21 cellular contexts compared by ENCODE assay signal in the genomic region with DNA sequence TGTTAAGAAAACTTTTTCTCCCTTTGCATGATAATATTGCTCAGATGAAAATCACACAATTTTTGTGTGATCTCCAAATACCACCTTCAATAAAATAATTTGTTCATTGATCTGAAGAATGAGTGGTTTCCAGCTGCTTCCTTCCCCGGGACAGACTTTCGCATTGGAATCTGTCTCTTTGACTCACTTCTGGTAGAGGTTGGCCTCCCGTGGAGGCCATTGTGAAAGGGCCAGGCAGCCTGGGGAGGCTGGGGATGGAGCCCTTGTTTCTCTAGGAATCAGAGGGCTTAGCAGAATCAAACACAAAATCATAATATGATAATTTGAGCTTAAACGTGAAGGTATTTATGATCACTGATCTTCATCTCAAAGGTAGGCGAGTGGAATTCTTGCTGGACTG.
A peak's percentile ranks its signal among the peaks of the same experiment; 100 is the strongest.
DNase-seq lines count a peak whose midpoint lies in the region; ATAC-seq and TF ChIP-seq lines count a peak whose summit lies in the region.
"Had no signal": no experiment of that assay in that cellular context is flagged by ENCODE, and none has a peak within 500 bp of the region (broad histone marks: within the 10 kb centered on the region; RNA-seq: fewer than 3 reads in every experiment).

No MANE protein-coding gene starts in this region.

- H3F3A ChIP-seq in neural progenitor cell (ENCODE audit: low read depth): no peaks in the 10 kb centered on the region

- no peak overlapping the region for H3K9ac ChIP-seq in neural progenitor cell
- H3K9ac ChIP-seq: BLaER1, GM23248 had no signal

- no peak overlapping the region for H3K4me3 ChIP-seq in HEK293 (ENCODE audit: low read depth, low read length)
- H3K4me3 ChIP-seq in dorsolateral prefrontal cortex: no peak overlapping the region
- no peak overlapping the region for H3K4me3 ChIP-seq in neural progenitor cell
- H3K4me3 ChIP-seq in aorta (ENCODE audit: low read length in 2 of 2): no peak overlapping the region
- H3K4me3 ChIP-seq: BLaER1, GM12878, GM23248 had no signal

- peaks cover 0 to 40% (median 9%) of the 10 kb centered on the region in 45 donors for H3K27me3 ChIP-seq in dorsolateral prefrontal cortex
- H3K27me3 ChIP-seq in neural progenitor cell: peaks cover 10% of the 10 kb centered on the region
- no peaks in the 10 kb centered on the region for H3K27me3 ChIP-seq in aorta (ENCODE audit: control insufficient read depth in 1 of 2, insufficient read depth in 2 of 2, low read length in 1 of 2)

- POLR2A ChIA-PET in HEK293 (lab: Yijun Ruan, JAX): interaction anchor here (1.1 kb wide), 1 partner anchor 8 kb away, joined by 5 read pairs; no protein-coding TSS in a partner anchor

- no peak overlapping the region for H3K27ac ChIP-seq in HEK293 (ENCODE audit: extremely low read depth, low read depth, low read length)
- H3K27ac ChIP-seq in dorsolateral prefrontal cortex: peak overlapping the region in 30 of 59 donors; percentile 17 to 94 (median 79)
- H3K27ac ChIP-seq in neural progenitor cell: no peak overlapping the region
- H3K27ac ChIP-seq in aorta (ENCODE audit: low read depth in 1 of 2, low read length in 2 of 2): no peak overlapping the region
- H3K27ac ChIP-seq: 22Rv1, BLaER1, C4-2B, GM23248 had no signal

- no peaks in the 10 kb centered on the region for H3K79me2 ChIP-seq in neural progenitor cell (ENCODE audit: low read depth)

- H3K36me3 ChIP-seq in HEK293 (ENCODE audit: control insufficient read depth in 2 of 2, insufficient read depth in 1 of 2, low read length in 2 of 2) (no peaks in the 10 kb centered on the region; a peak in 1 of 3 replicates), neural progenitor cell (no peaks in the 10 kb centered on the region), aorta (ENCODE audit: control insufficient read depth in 1 of 2, insufficient read depth in 2 of 2, low read length in 1 of 2) (no peaks in the 10 kb centered on the region)
- H3K36me3 ChIP-seq: BLaER1 had no signal

- H3K4me3 Mint-ChIP-seq in neural progenitor cell: peak overlapping the region; percentile 52
- H3K4me3 Mint-ChIP-seq: B cell; CD4-positive, CD25-positive, alpha-beta regulatory T cell; CD8-positive, alpha-beta T cell had no signal

- H3K9me3 ChIP-seq in HEK293 (ENCODE audit: control insufficient read depth, insufficient read depth, low read depth, low read length) (no peaks in the 10 kb centered on the region), neural progenitor cell (ENCODE audit: low read depth) (no peaks in the 10 kb centered on the region), aorta (ENCODE audit: control insufficient read depth, low read length) (peaks cover 1% of the 10 kb centered on the region)
- H3K9me3 ChIP-seq: BLaER1, Caco-2 had no signal

- no peak for ATAC-seq in aorta (ENCODE audit: low FRiP score)
- ATAC-seq: CD8-positive, alpha-beta T cell; GM12878 had no signal

- H2AFZ ChIP-seq in neural progenitor cell (replicated peaks): no peak overlapping the region
- H2AFZ ChIP-seq: GM23248 had no signal

- CTCF ChIA-PET in HEK293 (lab: Yijun Ruan, JAX): interaction anchor here (0.6 to 1.7 kb wide), 6 partner anchors 11 to 347 kb away, joined by 3 to 5 read pairs (median 3); no protein-coding TSS in a partner anchor

- peaks cover 10% of the 10 kb centered on the region for H3K27me3 Mint-ChIP-seq in neural progenitor cell (ENCODE audit: insufficient read depth, low read depth)

- in situ Hi-C loops in KBM-7 (cut with MboI; ENCODE audit: low pct_unique_long_range_greater_than_20kb, low sequenced_read_pairs): no loop called here

- TF ChIP-seq CTCF in HEK293 (tag by site-specific recombination; IDR thresholded peaks at IDR 0.05): no peak
- no peak for TF ChIP-seq CTCF in dorsolateral prefrontal cortex (IDR thresholded peaks at IDR 0.05 in 54 of 56, conservative IDR thresholded peaks at IDR 0.05 in 2 of 56; ENCODE audit: low read depth in 1 of 56, partially characterized antibody in 56 of 56)
- no peak for TF ChIP-seq CTCF in neural progenitor cell (IDR thresholded peaks at IDR 0.05)

- H3K9me3 Mint-ChIP-seq in neural progenitor cell: no peaks in the 10 kb centered on the region
- H3K9me3 Mint-ChIP-seq: CD8-positive, alpha-beta T cell had no signal

- no peaks in the 10 kb centered on the region for H4K20me1 ChIP-seq in neural progenitor cell (ENCODE audit: low read depth)
- H4K20me1 ChIP-seq: BLaER1 had no signal

- no peaks in the 10 kb centered on the region for H3K36me3 Mint-ChIP-seq in neural progenitor cell
- H3K36me3 Mint-ChIP-seq: CD4-positive, CD25-positive, alpha-beta regulatory T cell; CD8-positive, alpha-beta T cell had no signal

- H3K4me1 ChIP-seq in HEK293 (ENCODE audit: control insufficient read depth, insufficient read depth, low read length) (no peaks in the 10 kb centered on the region), neural progenitor cell (peaks cover 25% of the 10 kb centered on the region), aorta (ENCODE audit: control insufficient read depth in 1 of 2, insufficient read depth in 2 of 2, low read length in 2 of 2) (no peaks in the 10 kb centered on the region)
- H3K4me1 ChIP-seq: BLaER1, Caco-2 had no signal

- intact Hi-C loops in dorsolateral prefrontal cortex (cut with DNase I) (no loop called here), aorta (cut with DNase I) (loop anchor here in 1 of 2 donors (10.0 kb wide), 1 partner anchor 418 kb away; no protein-coding TSS in a partner anchor)

- WGBS in aorta, 2 donors: 72 to 73% methylated on average over 5 of the region's 5 CpGs

- H3K27ac Mint-ChIP-seq in neural progenitor cell: no peak overlapping the region
- H3K27ac Mint-ChIP-seq: B cell; CD4-positive, CD25-positive, alpha-beta regulatory T cell; CD8-positive, alpha-beta T cell had no signal

- peaks cover 54% of the 10 kb centered on the region for H3K4me1 Mint-ChIP-seq in neural progenitor cell
- H3K4me1 Mint-ChIP-seq: B cell; CD4-positive, CD25-positive, alpha-beta regulatory T cell had no signal

- peak; percentile 44 for DNase-seq in Daoy (ENCODE audit: low read depth)
- DNase-seq in dorsolateral prefrontal cortex: no peak
- peak; percentile 53 for DNase-seq in neural progenitor cell (ENCODE audit: low spot score)
- no peak for DNase-seq in SHP77 (lab: John Stamatoyannopoulos, UW)
- no peak for DNase-seq in aorta
- DNase-seq in KBM-7: no peak
- DNase-seq: Caco-2; CD4-positive, CD25-positive, alpha-beta regulatory T cell; CD8-positive, alpha-beta T cell; DMS153; DND-41; EL; GDM1; GM23248; HCEC 1CT had no signal

- H3K4me2 ChIP-seq in neural progenitor cell: peak overlapping the region; percentile 14
- H3K4me2 ChIP-seq: BLaER1 had no signal

TF ChIP-seq in HEK293, 187 proteins besides CTCF, POLR2A, EP300 and RAD21:
- TF ChIP-seq ZNF239 (tag by site-specific recombination; IDR thresholded peaks at IDR 0.05) (no peak), ZIC2 (tag by site-specific recombination; IDR thresholded peaks at IDR 0.05) (peak; percentile 21; the same call in 1 of the 2 replicates)
TF ChIP-seq in HEK293: peak in this region for 1.

Comparison
In these comparisons a context has a peak if more than half of its experiments do, and no peak if none do; other contexts are left out.
1. DNase-seq: peak in Daoy (single experiment) and neural progenitor cell (single experiment); none in dorsolateral prefrontal cortex (0 of 10), SHP77 (0 of 2), aorta (0 of 2) and KBM-7 (single experiment).
2. H3K27ac ChIP-seq: peak in dorsolateral prefrontal cortex (30 of 59); none in HEK293 (single experiment), neural progenitor cell (single experiment) and aorta (0 of 2).